In genomic region chr9:121601234-121601633, GRCh38 we compare ENCODE assay signal across 17 cellular contexts. TPM values are rescaled to one million over a fixed set of nuclear protein-coding genes. Genes with fewer than 3 reads are reported as not detected.
DNase-seq lines count a peak whose midpoint lies in the region; ATAC-seq, FAIRE-seq and TF ChIP-seq lines count a peak whose summit lies in the region.
"Had no signal": no experiment of that assay in that cellular context is flagged by ENCODE, and none has a peak within 500 bp of the region (broad histone marks: within the 10 kb centered on the region; RNA-seq: fewer than 3 reads in every experiment).

No MANE protein-coding gene starts in this region.

- CTCF ChIA-PET in HepG2 (lab: Yijun Ruan, JAX; ENCODE audit: low intra/inter-chr PET ratio, low total read pairs) = no interaction called here

- in situ Hi-C loops in HepG2 (cut with HindIII; ENCODE audit: extremely low pct_ligation_motif_present, low pct_unique_long_range_greater_than_20kb) = no loop called here

- ATAC-seq in left cardiac atrium = no peak
- ATAC-seq in HepG2 = no peak
- no peak for ATAC-seq in GM18505 (IDR thresholded peaks at IDR 0.05; ENCODE audit: unreplicated experiment)
- ATAC-seq: activated CD8-positive, alpha-beta T cell treated with anti-CD3 and anti-CD28 coated beads for 36 hours; heart left ventricle; left lung had no signal

- DNase-seq in left ventricle myocardium inferior = no peak
- no peak for DNase-seq in left cardiac atrium
- DNase-seq in adipocyte (ENCODE audit: low read depth) = peak; percentile 85
- DNase-seq in HepG2 (ENCODE audit: low spot score) = peak; percentile 44
- no peak for DNase-seq in NCI-H2171 (lab: John Stamatoyannopoulos, UW)
- no peak for DNase-seq in kidney
- no peak for DNase-seq in NCI-H226
- DNase-seq: activated CD8-positive, alpha-beta T cell treated with anti-CD3 and anti-CD28 coated beads for 36 hours; activated effector memory CD4-positive, alpha-beta T cell treated with anti-CD3 and anti-CD28 coated beads, Interleukin-2, amount 50 U/mL, for 16 hours; brain microvascular endothelial cell; heart left ventricle; left lung; MM.1S; NCI-H2227 treated with DMSO at 0.1 percent for 48 hours had no signal

- H3K4me1 ChIP-seq in left ventricle myocardium inferior (peaks cover 88% of the 10 kb centered on the region), adipocyte (ENCODE audit: control insufficient read depth, insufficient read depth, low read length) (peaks cover 25% of the 10 kb centered on the region), HepG2 (ENCODE audit: insufficient read depth, low read length) (peaks cover 46% of the 10 kb centered on the region), kidney (ENCODE audit: control insufficient read depth in 1 of 2, insufficient read depth in 1 of 2, low read depth in 1 of 2, low read length in 2 of 2) (peaks cover 6 to 28% of the 10 kb centered on the region in 2 donors)

- H3K36me3 ChIP-seq in left ventricle myocardium inferior (no peaks in the 10 kb centered on the region), adipocyte (ENCODE audit: control insufficient read depth, insufficient read depth, low read length, severe bottlenecking) (no peaks in the 10 kb centered on the region), HepG2 (replicated peaks in 1 of 2; ENCODE audit: control insufficient read depth in 1 of 2, insufficient read depth in 2 of 2, low read length in 2 of 2) (no peaks in the 10 kb centered on the region), kidney (ENCODE audit: control insufficient read depth in 1 of 2, insufficient read depth in 2 of 2, low read length in 2 of 2) (no peaks in the 10 kb centered on the region)
- H3K36me3 ChIP-seq: brain microvascular endothelial cell, heart left ventricle, left lung had no signal

- POLR2A ChIA-PET in HepG2 (lab: Yijun Ruan, JAX) = no interaction called here

- FAIRE-seq in HepG2 (lab: Jason Lieb, UNC) = peak; percentile 43
- no peak for FAIRE-seq in kidney (lab: Jason Lieb, UNC)
- FAIRE-seq: A204.1 had no signal

- WGBS in HepG2 (ENCODE audit: low lambda C conversion rate) = 39% methylated on average over 3 of the region's 3 CpGs

- intact Hi-C loops in left ventricle myocardium inferior (cut with micrococcal nuclease) (no loop called here), left cardiac atrium (cut with DNase I) (loop anchor here in 1 of 2 donors (10.0 kb wide), 1 partner anchor 46 kb away; no protein-coding TSS in a partner anchor), HepG2 (cut with micrococcal nuclease; ENCODE audit: unreplicated experiment) (no loop called here), kidney (cut with DNase I) (no loop called here)

- no peak for TF ChIP-seq EP300 in HepG2 (IDR thresholded peaks at IDR 0.05; ENCODE audit: low read depth in 2 of 2, low read length in 2 of 2)
- no peak for TF ChIP-seq EP300 in HepG2 (CRISPR knock-in tag; IDR thresholded peaks at IDR 0.05; ENCODE audit: borderline replicate concordance)

- H3K4me2 ChIP-seq in HepG2 (ENCODE audit: low read depth, low read length) = peak overlapping the region; percentile 10; the same call in 1 of the 2 replicates
- H3K4me2 ChIP-seq: smooth muscle cell had no signal

- H3K79me2 ChIP-seq in HepG2 (ENCODE audit: insufficient read depth, low read length) = no peaks in the 10 kb centered on the region

- peaks cover 8% of the 10 kb centered on the region for H3K9me3 ChIP-seq in left ventricle myocardium inferior (replicated peaks)
- peaks cover 4% of the 10 kb centered on the region for H3K9me3 ChIP-seq in adipocyte (ENCODE audit: control insufficient read depth, low read length)
- no peaks in the 10 kb centered on the region; the same call in 1 of the 2 replicates for H3K9me3 ChIP-seq in HepG2 (ENCODE audit: low read length)
- H3K9me3 ChIP-seq in kidney (ENCODE audit: control insufficient read depth in 1 of 2, low read length in 2 of 2) = peaks cover 0 to 4% of the 10 kb centered on the region in 2 donors
- H3K9me3 ChIP-seq: left lung had no signal

- BruUV-seq in HepG2 (replicated peaks; lab: Mats Ljungman, UMichigan) = no TSS peak

- H2AFZ ChIP-seq in HepG2 (ENCODE audit: low read length) = no peak overlapping the region

- H3K9ac ChIP-seq in adipocyte (ENCODE audit: low read length) = no peak overlapping the region
- no peak overlapping the region for H3K9ac ChIP-seq in HepG2 (ENCODE audit: insufficient read depth, low read depth, low read length)
- H3K9ac ChIP-seq in kidney (ENCODE audit: low read length in 2 of 2) = peak overlapping the region in 1 of 2 donors; percentile 29

- TF ChIP-seq CTCF in left ventricle myocardium inferior (IDR thresholded peaks at IDR 0.05; ENCODE audit: borderline replicate concordance) (no peak), HepG2 (CRISPR knock-in tag; IDR thresholded peaks at IDR 0.05) (no peak), kidney (IDR thresholded peaks at IDR 0.05; ENCODE audit: borderline replicate concordance, extremely low read depth, insufficient read depth) (no peak)

- no peaks in the 10 kb centered on the region for H4K20me1 ChIP-seq in HepG2 (ENCODE audit: insufficient read depth, low read length)

- H3K4me3 ChIP-seq in left ventricle myocardium inferior (peak overlapping the region; percentile 76), adipocyte (ENCODE audit: low read length) (no peak overlapping the region), HepG2 (replicated peaks in 1 of 3; ENCODE audit: insufficient read depth in 1 of 3, low read depth in 2 of 3, low read length in 3 of 3) (no peak overlapping the region), kidney (ENCODE audit: low read length in 2 of 2) (peak overlapping the region in 1 of 2 donors; percentile 66)
- H3K4me3 ChIP-seq: left lung, smooth muscle cell had no signal

- no peak for TF ChIP-seq RAD21 in HepG2 (CRISPR knock-in tag; IDR thresholded peaks at IDR 0.05)

- H3K27ac ChIP-seq in left ventricle myocardium inferior (replicated peaks) (peak overlapping the region; percentile 14), HepG2 (ENCODE audit: extremely low read length, insufficient read depth, low read length) (no peak overlapping the region), kidney (ENCODE audit: low read depth in 2 of 2, low read length in 2 of 2) (no peak overlapping the region)
- H3K27ac ChIP-seq: brain microvascular endothelial cell, left lung had no signal

- H3K27me3 ChIP-seq in left ventricle myocardium inferior (ENCODE audit: low read depth) (no peaks in the 10 kb centered on the region), adipocyte (replicated peaks; ENCODE audit: control insufficient read depth, insufficient read depth, low read length) (peaks cover 31% of the 10 kb centered on the region), HepG2 (ENCODE audit: control insufficient read depth in 1 of 2, insufficient read depth in 2 of 2, low read length in 2 of 2) (0 out of 5 replicates have a peak, but pooled peaks cover 0 to 2% of the 10 kb centered on the region in 2 experiments)

- TF ChIP-seq POLR2A in HepG2 (IDR thresholded peaks at IDR 0.05; ENCODE audit: insufficient read depth in 1 of 2, low read depth in 2 of 2, low read length in 2 of 2) = no peak
- TF ChIP-seq POLR2A in GM18505 (IDR thresholded peaks at IDR 0.05; ENCODE audit: borderline replicate concordance, extremely low read depth, insufficient read depth, insufficient read length) = no peak

TF ChIP-seq in HepG2, 621 proteins besides CTCF, POLR2A, EP300 and RAD21:
- TF ChIP-seq GATAD2A (CRISPR knock-in tag; IDR thresholded peaks at IDR 0.05) = 0 out of 2 replicates have a peak, but pooled peaks have one; percentile 26
- 0 out of 2 replicates have a peak, but pooled peaks have one; percentile 39 for TF ChIP-seq ZNF644 (CRISPR knock-in tag; IDR thresholded peaks at IDR 0.05; ENCODE audit: low read depth)
- peak; percentile 90 for TF ChIP-seq CEBPG (CRISPR knock-in tag; IDR thresholded peaks at IDR 0.05)
- peak; percentile 91 for TF ChIP-seq CEBPB (IDR thresholded peaks at IDR 0.05; ENCODE audit: borderline replicate concordance, low read depth, low read length)
- TF ChIP-seq ZNF33A (CRISPR knock-in tag; IDR thresholded peaks at IDR 0.05; ENCODE audit: borderline replicate concordance) = no peak
TF ChIP-seq in HepG2: peak in this region for 4.

RNA-seq across cellular contexts. Expression of gene DAB2IP, which starts 50.2 kb away (rescaled TPM):
- total RNA-seq in left ventricle myocardium inferior = 50.7 TPM
- 10 to 100 TPM; 41.6 to 58.3 TPM for total RNA-seq in left cardiac atrium
- total RNA-seq in HepG2 (2016; rRNA removed; fragmentation: Illumina TruSeq; extraction: Trizol) = 25.3 and 32.1 TPM in 2 replicates
- 2.8 and 5.2 TPM in 2 replicates for total RNA-seq in HepG2 (2016; cell fraction: cytosol; rRNA removed; fragmentation: Illumina TruSeq; extraction: Trizol; ENCODE audit: low read depth)
- 24.3 and 28.3 TPM in 2 replicates for total RNA-seq in HepG2 (2016; cell fraction: insoluble cytoplasmic fraction; rRNA removed; fragmentation: Illumina TruSeq; extraction: Trizol)
- total RNA-seq in HepG2 (2016; cell fraction: membrane; rRNA removed; fragmentation: Illumina TruSeq; extraction: Trizol) = 10.8 and 12.3 TPM in 2 replicates
- 23.5 and 29.5 TPM in 2 replicates for total RNA-seq in HepG2 (2016; cell fraction: nucleus; rRNA removed; fragmentation: Illumina TruSeq; extraction: Trizol)
- 37.9 and 39.9 TPM in 2 replicates for polyA plus RNA-seq in HepG2 (2011; rRNA removed)
- 20.8 and 29.3 TPM in 2 replicates for polyA plus RNA-seq in HepG2 (2011; cell fraction: cytosol; rRNA removed)
- polyA plus RNA-seq in HepG2 (2011; cell fraction: nucleus; rRNA removed) = 42.4 and 54.9 TPM in 2 replicates
- polyA plus RNA-seq in HepG2 (2012) = 14.7 and 24.6 TPM in 2 replicates
- polyA plus RNA-seq in HepG2 (2016; cell fraction: cytosol; fragmentation: Illumina TruSeq; extraction: Trizol; ENCODE audit: low read depth) = 1.9 and 2.6 TPM in 2 replicates
- polyA plus RNA-seq in HepG2 (2016; cell fraction: insoluble cytoplasmic fraction; fragmentation: Illumina TruSeq; extraction: Trizol; ENCODE audit: low read depth) = 24.2 and 33.5 TPM in 2 replicates
- polyA plus RNA-seq in HepG2 (2016; cell fraction: membrane; fragmentation: Illumina TruSeq; extraction: Trizol; ENCODE audit: low read depth) = 5.5 and 5.8 TPM in 2 replicates
- 42.8 and 47.1 TPM in 2 replicates for polyA plus RNA-seq in HepG2 (2016; cell fraction: nucleus; fragmentation: Illumina TruSeq; extraction: Trizol; ENCODE audit: insufficient read depth, low read depth)
- 48.1 and 97.1 TPM in 2 replicates for polyA minus RNA-seq in HepG2 (2011; rRNA and poly(A)+ RNA removed; ENCODE audit: low replicate concordance)
- polyA minus RNA-seq in HepG2 (2011; cell fraction: cytosol; rRNA and poly(A)+ RNA removed) = 26.5 and 29.0 TPM in 2 replicates
- 34.6 and 46.1 TPM in 2 replicates for polyA minus RNA-seq in HepG2 (2011; cell fraction: nucleus; rRNA and poly(A)+ RNA removed)
- 105 TPM for total RNA-seq in kidney
- polyA plus RNA-seq in kidney (ENCODE audit: insufficient read depth, low read depth, low replicate concordance) = 33.8 TPM

Comparison
In these comparisons a context has a peak if more than half of its experiments do, and no peak if none do; other contexts are left out.
1. DNase-seq: peak in adipocyte (single experiment) and HepG2 (single experiment); none in left ventricle myocardium inferior (single experiment), left cardiac atrium (single experiment), NCI-H2171 (single experiment), kidney (single experiment) and NCI-H226 (single experiment).